ENCODE assay signal across 8 cellular contexts in the genomic region with DNA sequence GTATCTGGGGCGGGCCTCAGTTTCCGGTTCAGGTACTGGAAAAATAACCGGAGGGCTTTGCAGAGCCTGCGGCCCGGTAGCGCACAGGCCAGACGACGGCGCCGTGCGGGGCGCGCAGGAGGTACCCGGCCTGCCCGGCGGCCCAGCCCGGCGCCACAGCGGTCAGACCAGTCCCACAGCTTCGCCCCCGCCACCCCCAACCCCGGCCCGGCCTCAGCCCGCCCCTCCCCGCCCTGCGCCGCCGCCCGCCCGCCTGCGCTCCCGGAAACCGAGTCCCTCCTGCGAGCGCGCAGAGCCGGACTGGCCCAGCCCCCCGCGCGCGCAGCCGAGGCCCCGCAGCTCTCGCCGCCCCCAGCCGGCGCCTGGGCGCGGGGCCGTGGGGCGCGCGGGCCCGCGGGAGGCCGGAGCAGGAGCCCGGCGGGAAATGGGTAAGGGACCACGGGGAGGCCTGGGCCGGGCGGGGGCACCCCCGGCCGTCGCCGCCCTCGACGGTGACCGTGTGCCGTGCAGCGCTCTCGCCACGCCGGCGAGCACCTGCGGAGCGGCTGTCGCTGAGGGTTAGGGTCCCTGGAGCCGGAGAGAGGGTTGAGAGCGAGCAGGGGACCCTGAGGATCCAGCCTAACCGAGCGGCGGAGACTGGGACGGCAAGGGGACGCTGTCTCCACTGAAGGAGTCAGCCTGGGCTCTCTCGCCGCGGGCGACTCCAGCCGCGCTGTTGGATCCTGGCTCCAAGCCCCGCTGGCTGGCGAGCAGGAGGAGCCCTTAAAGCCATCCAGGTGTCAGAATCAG.
DNase-seq lines count a peak whose midpoint lies in the region; ATAC-seq and TF ChIP-seq lines count a peak whose summit lies in the region.

No MANE protein-coding gene starts in this region.

- no peaks in the 10 kb centered on the region for H3K36me3 Mint-ChIP-seq in effector memory CD8-positive, alpha-beta T cell (ENCODE audit: insufficient read depth)

- no peak for TF ChIP-seq CTCF in AG04449 (IDR thresholded peaks at IDR 0.05; ENCODE audit: insufficient read depth, low read length, missing control alignments)
- no peak for TF ChIP-seq CTCF in WI38 (IDR thresholded peaks at IDR 0.05; ENCODE audit: low read depth, low read length)

- ATAC-seq in GM18909 (IDR thresholded peaks at IDR 0.05; ENCODE audit: poor library complexity, unreplicated experiment) (peak; percentile 81), GM18519 (IDR thresholded peaks at IDR 0.05; ENCODE audit: low FRiP score, unreplicated experiment) (no peak)
- ATAC-seq in effector memory CD8-positive, alpha-beta T cell (replicated peaks) = peak; percentile 90

- peak overlapping the region; percentile 69 to 87 for H3K27ac Mint-ChIP-seq in effector memory CD8-positive, alpha-beta T cell

- H3K27ac ChIP-seq in HUES48 (ENCODE audit: low read depth, low read length) = peak overlapping the region; percentile 79

- DNase-seq in AG04449 (ENCODE audit: low read depth, low spot score) (no peak), 8988T (no peak)
- no peak for DNase-seq in effector memory CD8-positive, alpha-beta T cell

- H3K36me3 ChIP-seq in HUES48 (ENCODE audit: control insufficient read depth, insufficient read depth, low read length) = no peaks in the 10 kb centered on the region
- H3K36me3 ChIP-seq in mucosa of stomach (ENCODE audit: control insufficient read depth, insufficient read depth, low read length) = no peaks in the 10 kb centered on the region

- CTCF ChIA-PET in AG04449 (lab: Yijun Ruan, JAX) = interaction anchor here (0.7 to 6.4 kb wide), 6 partner anchors 15 to 233 kb away, joined by 3 to 77 read pairs (median 4); no protein-coding TSS in a partner anchor

- H3K9me3 ChIP-seq in HUES48 (ENCODE audit: control insufficient read depth, insufficient read depth, low read length) (no peaks in the 10 kb centered on the region), mucosa of stomach (ENCODE audit: control insufficient read depth, low read length) (no peaks in the 10 kb centered on the region)

- H3K4me1 ChIP-seq in HUES48 (ENCODE audit: control insufficient read depth, insufficient read depth, low read length) = peaks cover 13% of the 10 kb centered on the region
- H3K4me1 ChIP-seq in mucosa of stomach (ENCODE audit: control insufficient read depth, insufficient read depth, low read length) = peaks cover 32% of the 10 kb centered on the region

- no peaks in the 10 kb centered on the region for H3K27me3 Mint-ChIP-seq in effector memory CD8-positive, alpha-beta T cell

- peak overlapping the region; percentile 50 for H3K4me3 ChIP-seq in AG04449 (ENCODE audit: low read depth, low read length)
- peak overlapping the region; percentile 72 for H3K4me3 ChIP-seq in HUES48 (ENCODE audit: low read depth, low read length)
- H3K4me3 ChIP-seq in WI38 (ENCODE audit: low read depth, low read length) = peak overlapping the region; percentile 20; the same call in 1 of the 2 replicates
- H3K4me3 ChIP-seq in mucosa of stomach (ENCODE audit: low read length) = peak overlapping the region; percentile 75

- H3K4me3 Mint-ChIP-seq in effector memory CD8-positive, alpha-beta T cell = peak overlapping the region; percentile 84

- POLR2A ChIA-PET in AG04449 (lab: Yijun Ruan, JAX) = no interaction called here

- H3K9ac ChIP-seq in HUES48 (ENCODE audit: low read depth, low read length) (peak overlapping the region; percentile 51; the same call in 1 of the 2 replicates), mucosa of stomach (ENCODE audit: low read length) (peak overlapping the region; percentile 92)

- H3K4me1 Mint-ChIP-seq in effector memory CD8-positive, alpha-beta T cell (ENCODE audit: low read depth in 2 of 2) = peaks cover 12 to 16% of the 10 kb centered on the region in 2 donors

- H3K27me3 ChIP-seq in HUES48 (ENCODE audit: control insufficient read depth, insufficient read depth, low read length) (peaks cover 36% of the 10 kb centered on the region), mucosa of stomach (ENCODE audit: control insufficient read depth, insufficient read depth, low read length) (no peaks in the 10 kb centered on the region)

- no peaks in the 10 kb centered on the region for H3K9me3 Mint-ChIP-seq in effector memory CD8-positive, alpha-beta T cell

Comparison
In these comparisons a context has a peak if more than half of its experiments do, and no peak if none do; other contexts are left out.
1. H3K4me3 ChIP-seq: peak in every context shown above with its lines; median percentile 75 in mucosa of stomach; 72 in HUES48; 50 in AG04449; 20 in WI38.